In genomic region chr2:98917031-98917459, GRCh38 we compare ENCODE assay signal across 11 cellular contexts. TPM values are rescaled to one million over a fixed set of nuclear protein-coding genes. Genes with fewer than 3 reads are reported as not detected.
DNase-seq lines count a peak whose midpoint lies in the region; FAIRE-seq and TF ChIP-seq lines count a peak whose summit lies in the region.
"Had no signal": no experiment of that assay in that cellular context is flagged by ENCODE, and none has a peak within 500 bp of the region (broad histone marks: within the 10 kb centered on the region; RNA-seq: fewer than 3 reads in every experiment).

No MANE protein-coding gene starts in this region.

- no peak overlapping the region for H3K9ac ChIP-seq in neural progenitor cell

- H3K79me2 ChIP-seq in neural progenitor cell (ENCODE audit: low read depth): no peaks in the 10 kb centered on the region

- peaks cover 2% of the 10 kb centered on the region for H3K9me3 Mint-ChIP-seq in neural progenitor cell

- no peaks in the 10 kb centered on the region for H3K9me3 ChIP-seq in neural progenitor cell (ENCODE audit: low read depth)
- H3K9me3 ChIP-seq: ascending aorta, tibial artery had no signal

- H3K27ac ChIP-seq in angular gyrus (ENCODE audit: low read depth, low read length) (peak overlapping the region; percentile 70), neural progenitor cell (no peak overlapping the region)
- H3K27ac ChIP-seq: ascending aorta, tibial artery had no signal

- H3K27me3 Mint-ChIP-seq in neural progenitor cell (ENCODE audit: insufficient read depth, low read depth): peaks cover 7% of the 10 kb centered on the region

- H3K4me3 ChIP-seq in neural progenitor cell: no peak overlapping the region
- no peak overlapping the region for H3K4me3 ChIP-seq in H7 (ENCODE audit: insufficient read depth, low read depth, low read length)
- H3K4me3 ChIP-seq: ascending aorta, tibial artery had no signal

- H3K27me3 ChIP-seq in neural progenitor cell: no peaks in the 10 kb centered on the region
- H3K27me3 ChIP-seq in H7 (ENCODE audit: control insufficient read depth, insufficient read depth, low read length): no peaks in the 10 kb centered on the region
- H3K27me3 ChIP-seq: ascending aorta had no signal

- no peaks in the 10 kb centered on the region for H4K20me1 ChIP-seq in neural progenitor cell (ENCODE audit: low read depth)

- no peaks in the 10 kb centered on the region for H3K36me3 Mint-ChIP-seq in neural progenitor cell

- no peak overlapping the region for H3K4me2 ChIP-seq in neural progenitor cell

- no peak overlapping the region for H3K4me3 Mint-ChIP-seq in neural progenitor cell

- H2AFZ ChIP-seq in neural progenitor cell (replicated peaks): no peak overlapping the region

- H3K27ac Mint-ChIP-seq in neural progenitor cell: no peak overlapping the region

- DNase-seq in NCI-H2196 (lab: John Stamatoyannopoulos, UW; ENCODE audit: unreplicated experiment) (peak; percentile 20), NCI-H2196 treated with DMSO at 0.1 percent for 48 hours (lab: John Stamatoyannopoulos, UW; ENCODE audit: unreplicated experiment) (no peak), glomerular endothelial cell (ENCODE audit: extremely low read depth, low read depth, low spot score) (peak; percentile 88), urothelium cell line (ENCODE audit: low spot score) (peak; percentile 86), activated gamma-delta T cell treated with Interleukin-2 at 50 U/mL for 16 hours (no peak), neural progenitor cell (ENCODE audit: low spot score) (no peak), H7 (no peak)
- DNase-seq: activated CD8-positive, alpha-beta memory T cell treated with anti-CD3 and anti-CD28 coated beads for 24 hours had no signal

- H3K4me1 ChIP-seq in neural progenitor cell: no peaks in the 10 kb centered on the region

- H3F3A ChIP-seq in neural progenitor cell (ENCODE audit: low read depth): no peaks in the 10 kb centered on the region

- peaks cover 2% of the 10 kb centered on the region for H3K4me1 Mint-ChIP-seq in neural progenitor cell

- no peak for TF ChIP-seq CTCF in neural progenitor cell (IDR thresholded peaks at IDR 0.05)

- peak; percentile 70 for FAIRE-seq in urothelium cell line (lab: Jason Lieb, UNC)

- H3K36me3 ChIP-seq in neural progenitor cell (no peaks in the 10 kb centered on the region), H7 (replicated peaks; ENCODE audit: control insufficient read depth, insufficient read depth, low read length) (no peaks in the 10 kb centered on the region)
- H3K36me3 ChIP-seq: ascending aorta, tibial artery had no signal

RNA-seq across cellular contexts. Expression of gene CRACDL, which starts 19.0 kb away (rescaled TPM):
- total RNA-seq in glomerular endothelial cell (10.7 and 13.3 TPM in 2 replicates), neural progenitor cell (ENCODE audit: low replicate concordance) (0.07 and 0.28 TPM in 2 replicates)
- total RNA-seq in H7 (2014; rRNA removed; shearing (Covaris generic)): 0.04 and 0.24 TPM in 2 replicates

Comparison
In these comparisons a context has a peak if more than half of its experiments do, and no peak if none do; other contexts are left out.
1. DNase-seq: peak in NCI-H2196 (single experiment), glomerular endothelial cell (single experiment) and urothelium cell line (single experiment); none in NCI-H2196 treated with DMSO at 0.1 percent for 48 hours (single experiment), activated gamma-delta T cell treated with Interleukin-2 at 50 U/mL for 16 hours (single experiment), neural progenitor cell (single experiment) and H7 (single experiment).